Comparison of ENCODE assay signal across 2 cellular contexts in the genomic region with DNA sequence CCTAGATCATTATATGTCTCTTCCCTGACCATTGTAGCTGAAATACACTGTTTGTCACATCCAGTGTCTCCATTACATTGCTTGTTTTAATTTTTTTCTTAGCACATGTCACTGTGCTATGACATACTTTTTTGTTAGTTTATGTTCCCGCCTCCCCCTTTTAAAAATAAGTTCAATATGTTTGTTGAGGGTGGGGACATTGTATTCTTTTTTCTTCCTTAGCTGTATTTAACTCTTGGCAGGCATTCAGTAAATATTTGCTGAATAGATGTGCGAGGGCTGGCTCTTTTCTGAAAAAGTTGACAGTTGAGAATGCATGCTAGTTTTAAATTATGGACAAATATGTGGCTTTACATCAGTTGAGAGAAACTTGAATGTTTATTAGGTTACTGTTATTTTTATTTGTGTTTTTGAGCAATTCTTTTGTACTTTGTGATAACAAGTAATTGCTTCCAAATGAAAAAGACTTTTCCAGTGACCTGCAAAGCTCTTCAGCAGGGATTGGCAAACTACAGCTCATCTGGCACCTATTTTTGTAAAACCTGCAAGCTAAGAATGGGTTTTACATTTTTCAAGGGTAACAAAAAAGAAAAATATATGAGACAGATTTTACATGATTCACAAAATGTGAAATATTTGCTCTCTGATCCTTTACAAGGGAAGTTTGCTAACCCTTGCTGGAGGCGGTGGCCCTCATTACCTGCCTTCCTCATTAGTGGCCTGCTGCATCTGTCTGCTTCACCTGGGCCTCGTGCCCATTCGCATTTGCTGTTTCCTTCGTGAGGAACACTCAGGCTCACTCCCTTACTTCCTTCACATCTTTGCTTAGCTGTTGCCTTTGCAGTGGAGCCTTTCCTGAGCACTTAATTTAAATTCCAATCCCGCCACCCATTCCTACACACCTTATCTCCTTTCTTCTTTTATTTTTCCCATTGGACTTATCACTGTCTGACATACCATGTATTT.
TF ChIP-seq lines count a peak whose summit lies in the region.

No MANE protein-coding gene starts in this region.

TF ChIP-seq in SK-N-SH, 30 proteins besides CTCF, POLR2A, EP300 and RAD21 (continued from another document and continues in another):
- TF ChIP-seq, protein P1, sequence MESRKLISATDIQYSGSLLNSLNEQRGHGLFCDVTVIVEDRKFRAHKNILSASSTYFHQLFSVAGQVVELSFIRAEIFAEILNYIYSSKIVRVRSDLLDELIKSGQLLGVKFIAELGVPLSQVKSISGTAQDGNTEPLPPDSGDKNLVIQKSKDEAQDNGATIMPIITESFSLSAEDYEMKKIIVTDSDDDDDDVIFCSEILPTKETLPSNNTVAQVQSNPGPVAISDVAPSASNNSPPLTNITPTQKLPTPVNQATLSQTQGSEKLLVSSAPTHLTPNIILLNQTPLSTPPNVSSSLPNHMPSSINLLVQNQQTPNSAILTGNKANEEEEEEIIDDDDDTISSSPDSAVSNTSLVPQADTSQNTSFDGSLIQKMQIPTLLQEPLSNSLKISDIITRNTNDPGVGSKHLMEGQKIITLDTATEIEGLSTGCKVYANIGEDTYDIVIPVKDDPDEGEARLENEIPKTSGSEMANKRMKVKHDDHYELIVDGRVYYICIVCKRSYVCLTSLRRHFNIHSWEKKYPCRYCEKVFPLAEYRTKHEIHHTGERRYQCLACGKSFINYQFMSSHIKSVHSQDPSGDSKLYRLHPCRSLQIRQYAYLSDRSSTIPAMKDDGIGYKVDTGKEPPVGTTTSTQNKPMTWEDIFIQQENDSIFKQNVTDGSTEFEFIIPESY (IDR thresholded peaks at IDR 0.05; ENCODE audit: borderline replicate concordance, low read depth) = no peak
- no peak for TF ChIP-seq MEF2A (IDR thresholded peaks at IDR 0.05; ENCODE audit: borderline replicate concordance, low read depth)
- TF ChIP-seq, protein P2, sequence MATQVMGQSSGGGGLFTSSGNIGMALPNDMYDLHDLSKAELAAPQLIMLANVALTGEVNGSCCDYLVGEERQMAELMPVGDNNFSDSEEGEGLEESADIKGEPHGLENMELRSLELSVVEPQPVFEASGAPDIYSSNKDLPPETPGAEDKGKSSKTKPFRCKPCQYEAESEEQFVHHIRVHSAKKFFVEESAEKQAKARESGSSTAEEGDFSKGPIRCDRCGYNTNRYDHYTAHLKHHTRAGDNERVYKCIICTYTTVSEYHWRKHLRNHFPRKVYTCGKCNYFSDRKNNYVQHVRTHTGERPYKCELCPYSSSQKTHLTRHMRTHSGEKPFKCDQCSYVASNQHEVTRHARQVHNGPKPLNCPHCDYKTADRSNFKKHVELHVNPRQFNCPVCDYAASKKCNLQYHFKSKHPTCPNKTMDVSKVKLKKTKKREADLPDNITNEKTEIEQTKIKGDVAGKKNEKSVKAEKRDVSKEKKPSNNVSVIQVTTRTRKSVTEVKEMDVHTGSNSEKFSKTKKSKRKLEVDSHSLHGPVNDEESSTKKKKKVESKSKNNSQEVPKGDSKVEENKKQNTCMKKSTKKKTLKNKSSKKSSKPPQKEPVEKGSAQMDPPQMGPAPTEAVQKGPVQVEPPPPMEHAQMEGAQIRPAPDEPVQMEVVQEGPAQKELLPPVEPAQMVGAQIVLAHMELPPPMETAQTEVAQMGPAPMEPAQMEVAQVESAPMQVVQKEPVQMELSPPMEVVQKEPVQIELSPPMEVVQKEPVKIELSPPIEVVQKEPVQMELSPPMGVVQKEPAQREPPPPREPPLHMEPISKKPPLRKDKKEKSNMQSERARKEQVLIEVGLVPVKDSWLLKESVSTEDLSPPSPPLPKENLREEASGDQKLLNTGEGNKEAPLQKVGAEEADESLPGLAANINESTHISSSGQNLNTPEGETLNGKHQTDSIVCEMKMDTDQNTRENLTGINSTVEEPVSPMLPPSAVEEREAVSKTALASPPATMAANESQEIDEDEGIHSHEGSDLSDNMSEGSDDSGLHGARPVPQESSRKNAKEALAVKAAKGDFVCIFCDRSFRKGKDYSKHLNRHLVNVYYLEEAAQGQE (IDR thresholded peaks at IDR 0.05; ENCODE audit: low read depth, low read length) = no peak
- no peak for TF ChIP-seq ELF1 (IDR thresholded peaks at IDR 0.05)
- TF ChIP-seq FOXM1 (IDR thresholded peaks at IDR 0.05; ENCODE audit: low read depth) = no peak
- no peak for TF ChIP-seq EZH2phosphoT487 (IDR thresholded peaks at IDR 0.05; ENCODE audit: borderline replicate concordance, low read depth)
- TF ChIP-seq TAF1 (IDR thresholded peaks at IDR 0.05; ENCODE audit: borderline replicate concordance, low read depth, low read length) = no peak
- no peak for TF ChIP-seq SMC3 (IDR thresholded peaks at IDR 0.05; ENCODE audit: low read depth, low read length)
- no peak for TF ChIP-seq FOSL2 (IDR thresholded peaks at IDR 0.05; ENCODE audit: borderline replicate concordance, low read depth)
- TF ChIP-seq JUND (IDR thresholded peaks at IDR 0.05) = no peak
- peak; percentile 36; the same call in 1 of the 2 replicates for TF ChIP-seq TEAD4 (IDR thresholded peaks at IDR 0.05; ENCODE audit: borderline replicate concordance, insufficient read depth)
- no peak for TF ChIP-seq YY1 (IDR thresholded peaks at IDR 0.05; ENCODE audit: low read depth)
- TF ChIP-seq, protein P3, sequence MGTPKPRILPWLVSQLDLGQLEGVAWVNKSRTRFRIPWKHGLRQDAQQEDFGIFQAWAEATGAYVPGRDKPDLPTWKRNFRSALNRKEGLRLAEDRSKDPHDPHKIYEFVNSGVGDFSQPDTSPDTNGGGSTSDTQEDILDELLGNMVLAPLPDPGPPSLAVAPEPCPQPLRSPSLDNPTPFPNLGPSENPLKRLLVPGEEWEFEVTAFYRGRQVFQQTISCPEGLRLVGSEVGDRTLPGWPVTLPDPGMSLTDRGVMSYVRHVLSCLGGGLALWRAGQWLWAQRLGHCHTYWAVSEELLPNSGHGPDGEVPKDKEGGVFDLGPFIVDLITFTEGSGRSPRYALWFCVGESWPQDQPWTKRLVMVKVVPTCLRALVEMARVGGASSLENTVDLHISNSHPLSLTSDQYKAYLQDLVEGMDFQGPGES (IDR thresholded peaks at IDR 0.05; ENCODE audit: low read depth, low read length) = no peak
- no peak for TF ChIP-seq CHD2 (IDR thresholded peaks at IDR 0.05; ENCODE audit: low read length, partially characterized antibody)
- TF ChIP-seq NRF1 (IDR thresholded peaks at IDR 0.05; ENCODE audit: low read depth, low read length) = no peak
- peak; percentile 71 for TF ChIP-seq TCF12 (IDR thresholded peaks at IDR 0.05)
- TF ChIP-seq, protein P4, sequence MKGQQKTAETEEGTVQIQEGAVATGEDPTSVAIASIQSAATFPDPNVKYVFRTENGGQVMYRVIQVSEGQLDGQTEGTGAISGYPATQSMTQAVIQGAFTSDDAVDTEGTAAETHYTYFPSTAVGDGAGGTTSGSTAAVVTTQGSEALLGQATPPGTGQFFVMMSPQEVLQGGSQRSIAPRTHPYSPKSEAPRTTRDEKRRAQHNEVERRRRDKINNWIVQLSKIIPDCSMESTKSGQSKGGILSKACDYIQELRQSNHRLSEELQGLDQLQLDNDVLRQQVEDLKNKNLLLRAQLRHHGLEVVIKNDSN (IDR thresholded peaks at IDR 0.05; ENCODE audit: borderline replicate concordance, low read depth) = no peak
- TF ChIP-seq, protein P5, sequence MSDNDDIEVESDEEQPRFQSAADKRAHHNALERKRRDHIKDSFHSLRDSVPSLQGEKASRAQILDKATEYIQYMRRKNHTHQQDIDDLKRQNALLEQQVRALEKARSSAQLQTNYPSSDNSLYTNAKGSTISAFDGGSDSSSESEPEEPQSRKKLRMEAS (IDR thresholded peaks at IDR 0.05; ENCODE audit: low read depth) = no peak
- TF ChIP-seq NFIC (IDR thresholded peaks at IDR 0.05; ENCODE audit: borderline replicate concordance) = peak; percentile 58
- no peak for TF ChIP-seq GATA2 (CRISPR knock-in tag; IDR thresholded peaks at IDR 0.05)
- no peak for TF ChIP-seq RCOR1 (IDR thresholded peaks at IDR 0.05; ENCODE audit: low read length)

TF ChIP-seq in SK-N-SH treated with all-trans-retinoic acid at 6 μM for 48 hours, 23 proteins besides CTCF, POLR2A, EP300 and RAD21 (continued from another document):
- no peak for TF ChIP-seq BACH2 (CRISPR knock-in tag; IDR thresholded peaks at IDR 0.05; ENCODE audit: borderline replicate concordance)
- TF ChIP-seq ZFP3 (CRISPR knock-in tag; IDR thresholded peaks at IDR 0.05) = no peak
- TF ChIP-seq ZNF70 (CRISPR knock-in tag; IDR thresholded peaks at IDR 0.05) = no peak
- TF ChIP-seq, protein P6, sequence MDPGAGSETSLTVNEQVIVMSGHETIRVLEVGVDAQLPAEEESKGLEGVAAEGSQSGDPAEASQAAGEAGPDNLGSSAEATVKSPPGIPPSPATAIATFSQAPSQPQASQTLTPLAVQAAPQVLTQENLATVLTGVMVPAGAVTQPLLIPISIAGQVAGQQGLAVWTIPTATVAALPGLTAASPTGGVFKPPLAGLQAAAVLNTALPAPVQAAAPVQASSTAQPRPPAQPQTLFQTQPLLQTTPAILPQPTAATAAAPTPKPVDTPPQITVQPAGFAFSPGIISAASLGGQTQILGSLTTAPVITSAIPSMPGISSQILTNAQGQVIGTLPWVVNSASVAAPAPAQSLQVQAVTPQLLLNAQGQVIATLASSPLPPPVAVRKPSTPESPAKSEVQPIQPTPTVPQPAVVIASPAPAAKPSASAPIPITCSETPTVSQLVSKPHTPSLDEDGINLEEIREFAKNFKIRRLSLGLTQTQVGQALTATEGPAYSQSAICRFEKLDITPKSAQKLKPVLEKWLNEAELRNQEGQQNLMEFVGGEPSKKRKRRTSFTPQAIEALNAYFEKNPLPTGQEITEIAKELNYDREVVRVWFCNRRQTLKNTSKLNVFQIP (CRISPR knock-in tag; IDR thresholded peaks at IDR 0.05; ENCODE audit: borderline replicate concordance, low read depth) = no peak
- TF ChIP-seq, protein P7, sequence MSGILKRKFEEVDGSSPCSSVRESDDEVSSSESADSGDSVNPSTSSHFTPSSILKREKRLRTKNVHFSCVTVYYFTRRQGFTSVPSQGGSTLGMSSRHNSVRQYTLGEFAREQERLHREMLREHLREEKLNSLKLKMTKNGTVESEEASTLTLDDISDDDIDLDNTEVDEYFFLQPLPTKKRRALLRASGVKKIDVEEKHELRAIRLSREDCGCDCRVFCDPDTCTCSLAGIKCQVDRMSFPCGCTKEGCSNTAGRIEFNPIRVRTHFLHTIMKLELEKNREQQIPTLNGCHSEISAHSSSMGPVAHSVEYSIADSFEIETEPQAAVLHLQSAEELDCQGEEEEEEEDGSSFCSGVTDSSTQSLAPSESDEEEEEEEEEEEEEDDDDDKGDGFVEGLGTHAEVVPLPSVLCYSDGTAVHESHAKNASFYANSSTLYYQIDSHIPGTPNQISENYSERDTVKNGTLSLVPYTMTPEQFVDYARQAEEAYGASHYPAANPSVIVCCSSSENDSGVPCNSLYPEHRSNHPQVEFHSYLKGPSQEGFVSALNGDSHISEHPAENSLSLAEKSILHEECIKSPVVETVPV (CRISPR knock-in tag; IDR thresholded peaks at IDR 0.05) = no peak
TF ChIP-seq in SK-N-SH treated with all-trans-retinoic acid at 6 μM for 48 hours: peak in this region for 0.
